In genomic region chr14:24216345-24216699, GRCh38 we compare ENCODE assay signal across 1 cellular context.
TF ChIP-seq lines count a peak whose summit lies in the region.

No MANE protein-coding gene starts in this region.

TF ChIP-seq in H1, 55 proteins besides CTCF, POLR2A, EP300 and RAD21:
- TF ChIP-seq SP2 (IDR thresholded peaks at IDR 0.05; ENCODE audit: low read length) (no peak), KDM4A (IDR thresholded peaks at IDR 0.05; ENCODE audit: low read depth, low read length, severe bottlenecking) (no peak), CHD2 (IDR thresholded peaks at IDR 0.05; ENCODE audit: low read length) (no peak), TEAD4 (IDR thresholded peaks at IDR 0.05; ENCODE audit: low read depth, low read length) (no peak), ASH2L (IDR thresholded peaks at IDR 0.05; ENCODE audit: low read length) (no peak), POLR2AphosphoS5 (IDR thresholded peaks at IDR 0.05; ENCODE audit: low read depth, low read length) (no peak), SP1 (IDR thresholded peaks at IDR 0.05; ENCODE audit: low read depth, low read length) (no peak), FOSL1 (IDR thresholded peaks at IDR 0.05; ENCODE audit: insufficient read depth, low read depth, low read length) (no peak), NANOG (IDR thresholded peaks at IDR 0.05; ENCODE audit: insufficient read depth, low read depth, low read length, poor library complexity, severe bottlenecking) (no peak), HDAC6 (IDR thresholded peaks at IDR 0.05; ENCODE audit: low read depth, low read length) (no peak), CBX8 (IDR thresholded peaks at IDR 0.05; ENCODE audit: borderline replicate concordance, low read depth, low read length) (no peak), BCL11A (IDR thresholded peaks at IDR 0.05; ENCODE audit: low read depth in 2 of 2, low read length in 2 of 2) (no peak), GABPA (IDR thresholded peaks at IDR 0.05; ENCODE audit: borderline replicate concordance, insufficient read depth, low read length) (no peak), TAF1 (IDR thresholded peaks at IDR 0.05; ENCODE audit: low read depth, low read length) (no peak), EZH2 (IDR thresholded peaks at IDR 0.05; ENCODE audit: low read depth, low read length, severe bottlenecking) (no peak)
- TF ChIP-seq, protein P1, sequence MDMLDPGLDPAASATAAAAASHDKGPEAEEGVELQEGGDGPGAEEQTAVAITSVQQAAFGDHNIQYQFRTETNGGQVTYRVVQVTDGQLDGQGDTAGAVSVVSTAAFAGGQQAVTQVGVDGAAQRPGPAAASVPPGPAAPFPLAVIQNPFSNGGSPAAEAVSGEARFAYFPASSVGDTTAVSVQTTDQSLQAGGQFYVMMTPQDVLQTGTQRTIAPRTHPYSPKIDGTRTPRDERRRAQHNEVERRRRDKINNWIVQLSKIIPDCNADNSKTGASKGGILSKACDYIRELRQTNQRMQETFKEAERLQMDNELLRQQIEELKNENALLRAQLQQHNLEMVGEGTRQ (IDR thresholded peaks at IDR 0.05; ENCODE audit: low read length) = no peak
